Comparison of ENCODE assay signal across 13 cellular contexts in genomic region chr14:101572526-101572925, GRCh38. TPM values are rescaled to one million over a fixed set of nuclear protein-coding genes. Genes with fewer than 3 reads are reported as not detected.
"Had no signal": no experiment of that assay in that cellular context is flagged by ENCODE, and none has a peak within 500 bp of the region (broad histone marks: within the 10 kb centered on the region; RNA-seq: fewer than 3 reads in every experiment).

No MANE protein-coding gene starts in this region.

RNA-seq across cellular contexts. Expression of gene DIO3, which starts 11.2 kb away (rescaled TPM):
- total RNA-seq: activated naive CD4-positive, alpha-beta T cell treated with anti-CD3 and anti-CD28 coated beads for 36 hours; activated naive CD4-positive, alpha-beta T cell treated with anti-CD3 and anti-CD28 coated beads, Interleukin-2, amount 50 U/mL, for 72 hours; activated naive CD8-positive, alpha-beta T cell treated with anti-CD3 and anti-CD28 coated beads for 36 hours; activated naive CD8-positive, alpha-beta T cell treated with anti-CD3 and anti-CD28 coated beads, Interleukin-2, amount 10 ng/mL, durations not matched to agents 7 days and 5 days; activated T-cell treated with anti-CD3 and anti-CD28 coated beads, Interleukin-2, amount 50 U/mL, for 4 hours; activated T-cell treated with anti-CD3 and anti-CD28 coated beads, Interleukin-2, amount 50 U/mL, for 72 hours; activated T-helper 1 cell treated with anti-CD3 and anti-CD28 coated beads, Interleukin-12 subunit alpha, Interleukin-12 subunit beta, Interleukin-2, Interleukin-4 antibody, amounts not matched to agents 30 ng/mL and 10 ng/mL and 1 ng/mL, durations not matched to agents 14 hours and 24 hours and 36 hours; activated T-helper 17 cell treated with anti-CD3 and anti-CD28 coated beads, Interleukin-2, amount 50 U/mL, for 72 hours; activated T-helper 2 cell treated with anti-CD3 and anti-CD28 coated beads, Interferon-gamma antibody, Interleukin-2, Interleukin-4, amounts not matched to agents 10 μg/mL and 5 μg/mL and 100 μg/mL, durations not matched to agents 14 hours and 24 hours and 36 hours; ascending aorta; bronchial epithelial cell; cardiac septum had no signal
- polyA plus RNA-seq: cardiac muscle cell had no signal
